In genomic region chr17:258906-259305, GRCh38 we compare ENCODE assay signal across 11 cellular contexts.
"Had no signal": no experiment of that assay in that cellular context is flagged by ENCODE, and none has a peak within 500 bp of the region (broad histone marks: within the 10 kb centered on the region; RNA-seq: fewer than 3 reads in every experiment).

No MANE protein-coding gene starts in this region.

- H3K27me3 ChIP-seq: esophagus squamous epithelium, left lung, ovary, tibial nerve had no signal

- ATAC-seq: activated CD8-positive, alpha-beta T cell treated with anti-CD3 and anti-CD28 coated beads for 36 hours; left lung had no signal

- H3K36me3 ChIP-seq: ovary, SJSA1 had no signal

- FAIRE-seq: islet of Langerhans had no signal

- H3K9me3 ChIP-seq: esophagus squamous epithelium, heart left ventricle, left lung, ovary, SJSA1, tibial nerve had no signal

- DNase-seq: activated CD8-positive, alpha-beta T cell treated with anti-CD3 and anti-CD28 coated beads for 36 hours; esophagus squamous epithelium; foreskin fibroblast; SW 1271 had no signal

- H3K4me1 ChIP-seq: SJSA1, tibial nerve had no signal

- H3K4me3 ChIP-seq: esophagus squamous epithelium, heart left ventricle, left lung, ovary, SJSA1, skin epidermis, tibial nerve had no signal

- H3K27ac ChIP-seq: ovary, SJSA1, skin epidermis, tibial nerve had no signal
